ENCODE assay signal across 12 cellular contexts in genomic region chr13:110409581-110409992, GRCh38.
DNase-seq lines count a peak whose midpoint lies in the region; ATAC-seq, FAIRE-seq and TF ChIP-seq lines count a peak whose summit lies in the region.
"Had no signal": no experiment of that assay in that cellular context is flagged by ENCODE, and none has a peak within 500 bp of the region (broad histone marks: within the 10 kb centered on the region; RNA-seq: fewer than 3 reads in every experiment).

No MANE protein-coding gene starts in this region.

- TF ChIP-seq CTCF in body of pancreas (IDR thresholded peaks at IDR 0.05) (no peak), smooth muscle cell (IDR thresholded peaks at IDR 0.05; ENCODE audit: borderline replicate concordance, insufficient read depth, poor library complexity, severe bottlenecking) (no peak), Caco-2 (IDR thresholded peaks at IDR 0.05; ENCODE audit: insufficient read depth in 1 of 2, low read depth in 1 of 2, low read length in 1 of 2, severe bottlenecking in 1 of 2, unreplicated experiment in 1 of 2) (no peak)

- H3K4me1 Mint-ChIP-seq in activated CD4-positive, alpha-beta T cell treated with anti-CD3 and anti-CD28 coated beads, Interleukin-2, amount 10 ng/mL, durations not matched to agents 7 days and 5 days, result peaks cover 5% of the 10 kb centered on the region
- H3K4me1 Mint-ChIP-seq in Caco-2 (ENCODE audit: low read depth, unreplicated experiment), result peaks cover 12% of the 10 kb centered on the region

- no peaks in the 10 kb centered on the region for H4K20me1 ChIP-seq in smooth muscle cell (ENCODE audit: low read depth)

- FAIRE-seq in H54 (lab: Jason Lieb, UNC), result peak; percentile 95
- FAIRE-seq: islet of Langerhans had no signal

- intact Hi-C loops in body of pancreas (cut with DNase I) (loop anchor here (5.0 kb wide), 1 partner anchor 182 kb away; no protein-coding TSS in a partner anchor), Caco-2 (cut with micrococcal nuclease; ENCODE audit: unreplicated experiment) (no loop called here)

- H3K27me3 Mint-ChIP-seq in activated CD4-positive, alpha-beta T cell treated with anti-CD3 and anti-CD28 coated beads, Interleukin-2, amount 10 ng/mL, durations not matched to agents 7 days and 5 days, result peaks cover 60% of the 10 kb centered on the region
- no peaks in the 10 kb centered on the region for H3K27me3 Mint-ChIP-seq in Caco-2 (ENCODE audit: insufficient read depth, unreplicated experiment)

- DNase-seq in H54 (ENCODE audit: insufficient read length, low spot score), result peak; percentile 91
- no peak for DNase-seq in body of pancreas
- DNase-seq in islet precursor cell, result peak; percentile 94
- DNase-seq in smooth muscle cell (lab: John Stamatoyannopoulos, UW; ENCODE audit: unreplicated experiment), result no peak
- no peak for DNase-seq in activated CD4-positive, alpha-beta T cell treated with anti-CD3 and anti-CD28 coated beads, Interleukin-2, amount 10 ng/mL, durations not matched to agents 7 days and 5 days
- no peak for DNase-seq in Caco-2
- DNase-seq in AML-193 (lab: John Stamatoyannopoulos, UW), result no peak
- DNase-seq: cerebellar nuclear complex; NCI-H2029 treated with DMSO at 0.1 percent for 48 hours; stimulated activated CD4-positive, alpha-beta T cell treated with anti-CD3 and anti-CD28 coated beads, Interleukin-15, amount 100 ng/mL, for 24 hours had no signal

- WGBS in body of pancreas, 2 donors, result 40 to 69% methylated on average over 13 of the region's 13 CpGs
- 1% methylated on average over 13 of the region's 13 CpGs for WGBS in smooth muscle cell (ENCODE audit: low lambda C conversion rate)

- TF ChIP-seq POLR2A in H54 (IDR thresholded peaks at IDR 0.05; ENCODE audit: low read depth, low read length) (no peak), body of pancreas (IDR thresholded peaks at IDR 0.05) (no peak)

- H3K9ac ChIP-seq in smooth muscle cell (ENCODE audit: low read depth), result peak overlapping the region; percentile 86

- no peaks in the 10 kb centered on the region for H3K36me3 ChIP-seq in body of pancreas (replicated peaks in 1 of 2; ENCODE audit: insufficient read depth in 1 of 2, low read depth in 2 of 2)
- no peaks in the 10 kb centered on the region for H3K36me3 ChIP-seq in smooth muscle cell (ENCODE audit: low read depth)
- H3K36me3 ChIP-seq in Caco-2 (ENCODE audit: control insufficient read depth, insufficient read depth, low read length), result no peaks in the 10 kb centered on the region

- H3K79me2 ChIP-seq in smooth muscle cell (ENCODE audit: low read depth), result peaks cover 40% of the 10 kb centered on the region

- H3K9me3 ChIP-seq in body of pancreas (no peaks in the 10 kb centered on the region), smooth muscle cell (replicated peaks; ENCODE audit: low read depth) (no peaks in the 10 kb centered on the region), Caco-2 (no peaks in the 10 kb centered on the region)

- H3K27me3 ChIP-seq in body of pancreas (no peaks in the 10 kb centered on the region), smooth muscle cell (ENCODE audit: low read depth) (no peaks in the 10 kb centered on the region), Caco-2 (replicated peaks; ENCODE audit: control insufficient read depth, insufficient read depth, low read length) (no peaks in the 10 kb centered on the region)

- H3K27ac ChIP-seq in body of pancreas (peak overlapping the region in 2 of 4 donors; percentile 16 to 55), smooth muscle cell (ENCODE audit: low read depth) (peak overlapping the region; percentile 92)

- H3K4me1 ChIP-seq in body of pancreas, result peaks cover 20% of the 10 kb centered on the region
- peaks cover 30% of the 10 kb centered on the region for H3K4me1 ChIP-seq in smooth muscle cell (ENCODE audit: low read depth)
- H3K4me1 ChIP-seq in Caco-2, result peaks cover 13% of the 10 kb centered on the region

- BruUV-seq in Caco-2 (replicated peaks; lab: Mats Ljungman, UMichigan), result no TSS peak

- POLR2A ChIA-PET in activated CD4-positive, alpha-beta T cell treated with anti-CD3 and anti-CD28 coated beads, Interleukin-2, amount 10 ng/mL, durations not matched to agents 7 days and 5 days (lab: Charles Lee), result no interaction called here
- POLR2A ChIA-PET in Caco-2 (lab: Charles Lee), result no interaction called here

- H3K4me2 ChIP-seq in smooth muscle cell, result peak overlapping the region; percentile 70

- H3F3A ChIP-seq in smooth muscle cell (ENCODE audit: low read depth), result peaks cover 86% of the 10 kb centered on the region

- no peak overlapping the region for H2AFZ ChIP-seq in smooth muscle cell (ENCODE audit: low read depth)

- CTCF ChIA-PET in activated CD4-positive, alpha-beta T cell treated with anti-CD3 and anti-CD28 coated beads, Interleukin-2, amount 10 ng/mL, durations not matched to agents 7 days and 5 days (lab: Charles Lee), result no interaction called here
- CTCF ChIA-PET in Caco-2 (lab: Charles Lee), result interaction anchor here (1.6 kb wide), 1 partner anchor 188 kb away, joined by 3 read pairs; no protein-coding TSS in a partner anchor

- H3K9me3 Mint-ChIP-seq in activated CD4-positive, alpha-beta T cell treated with anti-CD3 and anti-CD28 coated beads, Interleukin-2, amount 10 ng/mL, durations not matched to agents 7 days and 5 days, result no peaks in the 10 kb centered on the region
- H3K9me3 Mint-ChIP-seq in Caco-2 (ENCODE audit: unreplicated experiment), result no peaks in the 10 kb centered on the region

- H3K27ac Mint-ChIP-seq in activated CD4-positive, alpha-beta T cell treated with anti-CD3 and anti-CD28 coated beads, Interleukin-2, amount 10 ng/mL, durations not matched to agents 7 days and 5 days, result no peak overlapping the region
- no peak overlapping the region for H3K27ac Mint-ChIP-seq in Caco-2 (ENCODE audit: unreplicated experiment)

- no peaks in the 10 kb centered on the region for H3K36me3 Mint-ChIP-seq in activated CD4-positive, alpha-beta T cell treated with anti-CD3 and anti-CD28 coated beads, Interleukin-2, amount 10 ng/mL, durations not matched to agents 7 days and 5 days (ENCODE audit: low read depth)
- H3K36me3 Mint-ChIP-seq in Caco-2 (ENCODE audit: insufficient read depth, unreplicated experiment), result no peaks in the 10 kb centered on the region

- ATAC-seq in body of pancreas (peak; percentile 5), HG03432 (IDR thresholded peaks at IDR 0.05; ENCODE audit: unreplicated experiment) (no peak)

- no peak overlapping the region for H3K4me3 ChIP-seq in body of pancreas
- H3K4me3 ChIP-seq in smooth muscle cell, result no peak overlapping the region
- no peak overlapping the region for H3K4me3 ChIP-seq in Caco-2 (ENCODE audit: low read depth, low read length)

- no peak overlapping the region for H3K4me3 Mint-ChIP-seq in activated CD4-positive, alpha-beta T cell treated with anti-CD3 and anti-CD28 coated beads, Interleukin-2, amount 10 ng/mL, durations not matched to agents 7 days and 5 days
- no peak overlapping the region for H3K4me3 Mint-ChIP-seq in Caco-2 (ENCODE audit: unreplicated experiment)

Comparison
In these comparisons a context has a peak if more than half of its experiments do, and no peak if none do; other contexts are left out.
1. DNase-seq: peak in H54 (single experiment) and islet precursor cell (single experiment); none in body of pancreas (0 of 4), smooth muscle cell (single experiment), activated CD4-positive, alpha-beta T cell treated with anti-CD3 and anti-CD28 coated beads, Interleukin-2, amount 10 ng/mL, durations not matched to agents 7 days and 5 days (single experiment), Caco-2 (0 of 2) and AML-193 (0 of 2).